ENCODE assay signal across 1 cellular context in genomic region chr5:179821298-179822058, GRCh38.
A peak's percentile ranks its signal among the peaks of the same experiment; 100 is the strongest.
TF ChIP-seq lines count a peak whose summit lies in the region.

No MANE protein-coding gene starts in this region.

TF ChIP-seq in HepG2, 621 proteins besides CTCF, POLR2A, EP300 and RAD21 (continued from another document and continues in another):
- TF ChIP-seq ZNF142 (CRISPR knock-in tag; IDR thresholded peaks at IDR 0.05) (0 out of 2 replicates have a peak, but pooled peaks have one; percentile 12), ZNF589 (CRISPR knock-in tag; conservative IDR thresholded peaks at IDR 0.05) (0 out of 2 replicates have a peak, but pooled peaks have one; percentile 30), ZNF382 (CRISPR knock-in tag; IDR thresholded peaks at IDR 0.05; ENCODE audit: borderline replicate concordance) (no peak), UBTF (CRISPR knock-in tag; IDR thresholded peaks at IDR 0.05) (peak; percentile 45), ZBTB42 (CRISPR knock-in tag; IDR thresholded peaks at IDR 0.05) (no peak), ZNF501 (CRISPR knock-in tag; IDR thresholded peaks at IDR 0.05) (peak; percentile 40; the same call in 1 of the 2 replicates), ZNF788 (CRISPR knock-in tag; IDR thresholded peaks at IDR 0.05; ENCODE audit: borderline replicate concordance) (peak; percentile 56; the same call in 1 of the 2 replicates), HNRNPL (IDR thresholded peaks at IDR 0.05; ENCODE audit: low read depth, low read length) (peak; percentile 84; the same call in 1 of the 2 replicates), ETS1 (CRISPR knock-in tag; IDR thresholded peaks at IDR 0.05) (0 out of 2 replicates have a peak, but pooled peaks have one; percentile 47), ISX (CRISPR knock-in tag; conservative IDR thresholded peaks at IDR 0.05) (no peak), MEF2D (CRISPR knock-in tag; IDR thresholded peaks at IDR 0.05) (no peak; the same call in 1 of the 2 replicates), ZNF138 (CRISPR knock-in tag; IDR thresholded peaks at IDR 0.05; ENCODE audit: low read depth) (0 out of 2 replicates have a peak, but pooled peaks have one; percentile 54), ADNP (CRISPR knock-in tag; IDR thresholded peaks at IDR 0.05) (no peak), RXRA (CRISPR knock-in tag; IDR thresholded peaks at IDR 0.05) (peak; percentile 41; the same call in 1 of the 2 replicates), HES4 (CRISPR knock-in tag; IDR thresholded peaks at IDR 0.05; ENCODE audit: borderline replicate concordance) (no peak), SRF (IDR thresholded peaks at IDR 0.05; ENCODE audit: low read depth, low read length) (no peak), ZNF646 (CRISPR knock-in tag; IDR thresholded peaks at IDR 0.05) (no peak), ZNF431 (CRISPR knock-in tag; IDR thresholded peaks at IDR 0.05; ENCODE audit: borderline replicate concordance, low read depth) (0 out of 2 replicates have a peak, but pooled peaks have one; percentile 2), ZNF362 (CRISPR knock-in tag; IDR thresholded peaks at IDR 0.05; ENCODE audit: borderline replicate concordance) (0 out of 2 replicates have a peak, but pooled peaks have one; percentile 58), ZNF446 (CRISPR knock-in tag; IDR thresholded peaks at IDR 0.05) (0 out of 2 replicates have a peak, but pooled peaks have one; percentile 15), MXI1 (IDR thresholded peaks at IDR 0.05; ENCODE audit: borderline replicate concordance, low read depth, low read length) (peak; percentile 54; the same call in 1 of the 3 replicates), ZNF740 (CRISPR knock-in tag; IDR thresholded peaks at IDR 0.05) (0 out of 2 replicates have a peak, but pooled peaks have one; percentile 28), TOPORS (CRISPR knock-in tag; IDR thresholded peaks at IDR 0.05) (0 out of 2 replicates have a peak, but pooled peaks have one; percentile 16), ZMAT3 (CRISPR knock-in tag; conservative IDR thresholded peaks at IDR 0.05) (0 out of 2 replicates have a peak, but pooled peaks have one; percentile 40), CREB1 (IDR thresholded peaks at IDR 0.05) (peak; percentile 36; the same call in 1 of the 2 replicates), CREB1 (CRISPR knock-in tag; IDR thresholded peaks at IDR 0.05) (no peak), LRRFIP1 (CRISPR knock-in tag; conservative IDR thresholded peaks at IDR 0.05) (no peak), FOXA1 (IDR thresholded peaks at IDR 0.05) (no peak), FOXA1 (CRISPR knock-in tag; IDR thresholded peaks at IDR 0.05) (peak; percentile 64), ZFP90 (CRISPR knock-in tag; IDR thresholded peaks at IDR 0.05; ENCODE audit: borderline replicate concordance) (0 out of 2 replicates have a peak, but pooled peaks have one; percentile 56), SAP130 (CRISPR knock-in tag; IDR thresholded peaks at IDR 0.05; ENCODE audit: low read depth) (peak; percentile 75), ZNF83 (CRISPR knock-in tag; IDR thresholded peaks at IDR 0.05; ENCODE audit: borderline replicate concordance) (no peak), ZNF777 (CRISPR knock-in tag; IDR thresholded peaks at IDR 0.05) (peak; percentile 47; the same call in 1 of the 2 replicates), RBM22 (optimal IDR thresholded peaks at IDR 0.05; ENCODE audit: low read length) (peak; percentile 68), GFI1 (CRISPR knock-in tag; IDR thresholded peaks at IDR 0.05; ENCODE audit: borderline replicate concordance) (0 out of 2 replicates have a peak, but pooled peaks have one; percentile 41), SIN3A (IDR thresholded peaks at IDR 0.05; ENCODE audit: borderline replicate concordance, low read depth, low read length) (0 out of 2 replicates have a peak, but pooled peaks have one; percentile 34), ZNF556 (CRISPR knock-in tag; IDR thresholded peaks at IDR 0.05; ENCODE audit: borderline replicate concordance) (no peak), AHR (CRISPR knock-in tag; IDR thresholded peaks at IDR 0.05) (no peak), ZNF253 (CRISPR knock-in tag; IDR thresholded peaks at IDR 0.05; ENCODE audit: borderline replicate concordance) (no peak), POLR2AphosphoS5 (IDR thresholded peaks at IDR 0.05; ENCODE audit: low read depth, low read length) (peak; percentile 78)
